ENCODE assay signal across 34 cellular contexts in the genomic region with DNA sequence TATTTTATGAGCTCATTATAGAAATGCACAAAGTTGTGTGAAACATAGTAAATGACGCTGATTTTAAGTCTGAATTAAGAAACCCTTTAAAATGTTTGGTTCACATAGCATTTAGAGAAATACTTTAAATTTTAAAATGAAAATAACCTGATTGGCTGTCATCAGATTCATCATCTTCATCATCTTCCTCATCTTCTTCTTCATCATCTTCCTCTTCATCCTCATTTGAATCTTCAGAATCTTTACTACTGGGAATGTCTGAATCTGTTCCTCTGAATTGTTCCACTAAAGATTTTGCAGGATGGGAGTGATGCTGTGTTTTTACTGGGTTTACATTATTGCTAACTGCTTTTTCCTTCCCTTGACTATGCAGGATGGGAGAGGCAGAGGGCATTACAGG.
"Had no signal": no experiment of that assay in that cellular context is flagged by ENCODE, and none has a peak within 500 bp of the region (broad histone marks: within the 10 kb centered on the region; RNA-seq: fewer than 3 reads in every experiment).

No MANE protein-coding gene starts in this region.

- DNase-seq: activated B cell treated with CpG ODN at 0.5 μM for 24 hours; activated CD4-positive, alpha-beta memory T cell treated with anti-CD3 and anti-CD28 coated beads for 36 hours; activated CD4-positive, alpha-beta T cell treated with anti-CD3 and anti-CD28 coated beads for 4 hours; activated CD4-positive, alpha-beta T cell treated with anti-CD3 and anti-CD28 coated beads, Interleukin-2, amount 10 ng/mL, durations not matched to agents 24 days and 14 days; activated CD4-positive, alpha-beta T cell treated with anti-CD3 and anti-CD28 coated beads, Interleukin-2, amount 50 U/mL, for 1 hour; activated CD4-positive, alpha-beta T cell treated with anti-CD3 and anti-CD28 coated beads, Interleukin-2, amount 50 U/mL, for 4 hours; activated CD4-positive, CD25-positive, alpha-beta regulatory T cell treated with anti-CD3 and anti-CD28 coated beads, Interleukin-2, amount 50 U/mL, for 72 hours; activated CD8-positive, alpha-beta memory T cell treated with anti-CD3 and anti-CD28 coated beads, Interleukin-2, amount 50 U/mL, for 4 hours; activated CD8-positive, alpha-beta T cell treated with anti-CD3 and anti-CD28 coated beads for 36 hours; activated effector memory CD4-positive, alpha-beta T cell treated with anti-CD3 and anti-CD28 coated beads, Interleukin-2, amount 50 U/mL, for 16 hours; activated gamma-delta T cell treated with Interleukin-2 at 50 U/mL for 16 hours; activated naive CD4-positive, alpha-beta T cell; activated naive CD4-positive, alpha-beta T cell treated with anti-CD3 and anti-CD28 coated beads for 36 hours; activated naive CD4-positive, alpha-beta T cell treated with anti-CD3 and anti-CD28 coated beads, Interleukin-2, amount 50 U/mL, for 16 hours; activated naive CD8-positive, alpha-beta T cell treated with anti-CD3 and anti-CD28 coated beads for 36 hours; activated T-cell treated with anti-CD3 and anti-CD28 coated beads for 4 hours; activated T-cell treated with anti-CD3 and anti-CD28 coated beads, Interleukin-2, amount 50 U/mL, for 1 hour; activated T-cell treated with anti-CD3 and anti-CD28 coated beads, Interleukin-2, amount 50 U/mL, for 4 hours; activated T-cell treated with anti-CD3 and anti-CD28 coated beads, Interleukin-2, amount 50 U/mL, for 72 hours; adrenal gland; amniotic stem cell; aorta; body of pancreas; brain microvascular endothelial cell; caudate nucleus; cerebellar nuclear complex; T-helper 1 cell; T-helper 2 cell; T-helper 9 cell had no signal

- H3K27ac ChIP-seq: adrenal gland, body of pancreas, brain microvascular endothelial cell, cardiac muscle cell, VCaP had no signal

- H3K9me3 ChIP-seq: adrenal gland, body of pancreas had no signal

- FAIRE-seq: astrocyte, bronchial epithelial cell, TTC549 had no signal

- H3K4me3 ChIP-seq: adrenal gland, body of pancreas, cardiac muscle cell had no signal

- H3K27me3 ChIP-seq: adrenal gland, body of pancreas, brain microvascular endothelial cell, cardiac muscle cell had no signal

- H3K4me1 ChIP-seq: adrenal gland had no signal
